In the genomic region with DNA sequence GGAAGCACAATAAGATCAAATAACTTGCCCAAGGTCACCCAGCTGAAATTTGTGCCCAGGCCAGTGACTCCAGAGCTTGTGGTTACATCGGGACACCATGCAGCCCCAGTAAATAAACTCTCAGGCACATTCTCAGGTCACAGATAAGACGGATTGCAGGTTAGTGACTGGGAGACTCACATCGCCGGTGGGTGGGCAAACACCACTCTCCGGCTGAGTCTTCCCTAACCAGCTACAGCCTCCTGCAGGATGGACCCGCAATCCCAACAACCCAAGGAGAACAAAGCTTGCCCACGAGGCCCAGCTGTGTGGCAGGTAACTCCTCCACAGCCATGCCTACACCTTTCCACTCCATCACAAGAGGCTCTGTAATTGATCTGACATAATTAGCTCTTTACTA, we compare ENCODE assay signal across 28 cellular contexts.
"Had no signal": no experiment of that assay in that cellular context is flagged by ENCODE, and none has a peak within 500 bp of the region (broad histone marks: within the 10 kb centered on the region; RNA-seq: fewer than 3 reads in every experiment).

No MANE protein-coding gene starts in this region.

- H3K27ac ChIP-seq: breast epithelium, Peyer's patch, RWPE1 had no signal

- H3K4me1 ChIP-seq: breast epithelium, Peyer's patch had no signal

- H3K4me3 ChIP-seq: breast epithelium, Peyer's patch had no signal

- H3K27ac Mint-ChIP-seq: activated CD8-positive, alpha-beta T cell treated with anti-CD3 and anti-CD28 coated beads, Interleukin-2, amount 10 ng/mL, durations not matched to agents 7 days and 5 days; activated T-cell treated with anti-CD3 and anti-CD28 coated beads, Interleukin-2, amount 50 U/mL, for 24 hours; activated T-helper 1 cell treated with anti-CD3 and anti-CD28 coated beads, Interleukin-12 subunit alpha, Interleukin-12 subunit beta, Interleukin-2, Interleukin-4 antibody, amounts not matched to agents 30 ng/mL and 10 ng/mL and 1 ng/mL, durations not matched to agents 14 hours and 24 hours and 36 hours; T-helper 1 cell treated with Interleukin-12 subunit alpha and Interleukin-12 subunit beta and Interleukin-4 antibody, amounts not matched to agents 30 μg/mL and 1 μg/mL, for 36 hours; WTC11 had no signal

- H3K4me3 Mint-ChIP-seq: activated CD8-positive, alpha-beta T cell treated with anti-CD3 and anti-CD28 coated beads, Interleukin-2, amount 10 ng/mL, durations not matched to agents 7 days and 5 days; activated naive CD4-positive, alpha-beta T cell treated with anti-CD3 and anti-CD28 coated beads, Interleukin-2, amount 50 U/mL, for 24 hours; activated T-cell treated with anti-CD3 and anti-CD28 coated beads, Interleukin-2, amount 50 U/mL, for 24 hours; activated T-helper 1 cell treated with anti-CD3 and anti-CD28 coated beads, Interleukin-12 subunit alpha, Interleukin-12 subunit beta, Interleukin-2, Interleukin-4 antibody, amounts not matched to agents 30 ng/mL and 10 ng/mL and 1 ng/mL, durations not matched to agents 14 hours and 24 hours and 36 hours; T-helper 1 cell treated with Interleukin-12 subunit alpha and Interleukin-12 subunit beta and Interleukin-4 antibody, amounts not matched to agents 30 μg/mL and 1 μg/mL, for 36 hours; WTC11 had no signal

- H3K36me3 ChIP-seq: breast epithelium had no signal

- H3K9me3 ChIP-seq: breast epithelium, Peyer's patch had no signal

- ATAC-seq: activated CD8-positive, alpha-beta T cell treated with anti-CD3 and anti-CD28 coated beads, Interleukin-2, amount 10 ng/mL, durations not matched to agents 7 days and 5 days; WTC11 had no signal

- H3K27me3 ChIP-seq: breast epithelium, Peyer's patch had no signal

- H3K27me3 Mint-ChIP-seq: activated naive CD4-positive, alpha-beta T cell treated with anti-CD3 and anti-CD28 coated beads, Interleukin-2, amount 50 U/mL, for 24 hours; activated T-cell treated with anti-CD3 and anti-CD28 coated beads, Interleukin-2, amount 50 U/mL, for 24 hours had no signal

- H3K9me3 Mint-ChIP-seq: activated naive CD4-positive, alpha-beta T cell treated with anti-CD3 and anti-CD28 coated beads, Interleukin-2, amount 50 U/mL, for 24 hours; activated T-cell treated with anti-CD3 and anti-CD28 coated beads, Interleukin-2, amount 50 U/mL, for 24 hours; activated T-helper 1 cell treated with anti-CD3 and anti-CD28 coated beads, Interleukin-12 subunit alpha, Interleukin-12 subunit beta, Interleukin-2, Interleukin-4 antibody, amounts not matched to agents 30 ng/mL and 10 ng/mL and 1 ng/mL, durations not matched to agents 14 hours and 24 hours and 36 hours; T-helper 1 cell treated with Interleukin-12 subunit alpha and Interleukin-12 subunit beta and Interleukin-4 antibody, amounts not matched to agents 30 μg/mL and 1 μg/mL, for 36 hours had no signal

- DNase-seq: activated CD4-positive, alpha-beta T cell treated with anti-CD3 and anti-CD28 coated beads for 48 hours; activated CD4-positive, alpha-beta T cell treated with anti-CD3 and anti-CD28 coated beads, Interleukin-2, amount 50 U/mL, for 4 hours; activated CD4-positive, CD25-positive, alpha-beta regulatory T cell treated with anti-CD3 and anti-CD28 coated beads, Interleukin-2, amount 50 U/mL, for 72 hours; activated CD8-positive, alpha-beta memory T cell treated with anti-CD3 and anti-CD28 coated beads, Interleukin-2, amount 50 U/mL, for 48 hours; activated CD8-positive, alpha-beta T cell treated with anti-CD3 and anti-CD28 coated beads, Interleukin-2, amount 10 ng/mL, durations not matched to agents 7 days and 5 days; activated effector memory CD4-positive, alpha-beta T cell treated with Interleukin-2 at 50 U/mL for 16 hours; activated naive CD4-positive, alpha-beta T cell; activated T-cell treated with anti-CD3 and anti-CD28 coated beads, Interleukin-2, amount 50 U/mL, for 24 hours; aorta; caudate nucleus; KG1; NCI-H1092; NCI-H1436; NCI-H187 treated with DMSO at 0.1 percent for 48 hours; NCI-H2081 treated with DMSO at 0.1 percent for 48 hours; NCI-H2171 treated with DMSO at 0.1 percent for 48 hours; NCI-H226; NCI-H69; NK-92 treated with Interleukin-12 subunit alpha and Interleukin-12 subunit beta, amount 100 ng/mL, for 24 hours; OCI-M1; Peyer's patch; SHP77 had no signal
